Comparison of ENCODE assay signal across 21 cellular contexts in genomic region chr3:36210840-36211655, GRCh38.
DNase-seq lines count a peak whose midpoint lies in the region; ATAC-seq and TF ChIP-seq lines count a peak whose summit lies in the region.
"Had no signal": no experiment of that assay in that cellular context is flagged by ENCODE, and none has a peak within 500 bp of the region (broad histone marks: within the 10 kb centered on the region; RNA-seq: fewer than 3 reads in every experiment).

No MANE protein-coding gene starts in this region.

- H3K27ac Mint-ChIP-seq in WTC11 (no peak overlapping the region), GM23338 (no peak overlapping the region)
- H3K27ac Mint-ChIP-seq: activated naive CD8-positive, alpha-beta T cell treated with anti-CD3 and anti-CD28 coated beads, Interleukin-2, amount 10 ng/mL, durations not matched to agents 7 days and 5 days; activated T-helper 17 cell treated with anti-CD3 and anti-CD28 coated beads, Interleukin-2, amount 50 U/mL, for 72 hours; nephron progenitor cell; progenitor cell of endocrine pancreas had no signal

- CTCF ChIA-PET in WTC11 (lab: Charles Lee) = no interaction called here

- H2AFZ ChIP-seq in ACC112 (ENCODE audit: low read length, unreplicated experiment) (peak overlapping the region; percentile 3), GM23338 (no peak overlapping the region)

- H4K20me1 ChIP-seq in GM23338 (replicated peaks; ENCODE audit: insufficient read depth) = no peaks in the 10 kb centered on the region

- H3K36me3 ChIP-seq in ACC112 (ENCODE audit: insufficient read depth, low read length) (no peaks in the 10 kb centered on the region), GM23338 (ENCODE audit: insufficient read depth) (no peaks in the 10 kb centered on the region)
- H3K36me3 ChIP-seq: gastrocnemius medialis had no signal

- H3K4me1 ChIP-seq in ACC112 (ENCODE audit: control insufficient read depth, insufficient read depth, low read length, unreplicated experiment) (peaks cover 23% of the 10 kb centered on the region), GM23338 (ENCODE audit: insufficient read depth) (no peaks in the 10 kb centered on the region)

- H3F3A ChIP-seq in GM23338 (replicated peaks; ENCODE audit: low read depth) = no peaks in the 10 kb centered on the region

- DNase-seq in astrocyte of the hippocampus (ENCODE audit: low read depth, low spot score) (peak; percentile 28), amniotic stem cell (lab: John Stamatoyannopoulos, UW) (no peak), WTC11 (ENCODE audit: low spot score) (no peak), GM23338 (ENCODE audit: low spot score) (no peak)
- DNase-seq in stimulated activated CD8-positive, alpha-beta memory T cell treated with anti-CD3 and anti-CD28 coated beads, Interleukin-4, amount 100 ng/mL, for 48 hours = no peak
- DNase-seq: activated naive CD8-positive, alpha-beta T cell treated with anti-CD3 and anti-CD28 coated beads, Interleukin-2, amount 10 ng/mL, durations not matched to agents 7 days and 5 days; DMS153; gastrocnemius medialis; NCI-H1048; NCI-H2107; NCI-H526 treated with DMSO at 0.1 percent for 48 hours; nephron progenitor cell; T-helper 9 cell had no signal

- no peaks in the 10 kb centered on the region for H3K9me2 ChIP-seq in GM23338 (ENCODE audit: insufficient read depth)

- H3K4me3 ChIP-seq in ACC112 (ENCODE audit: low read depth, low read length) (no peak overlapping the region), GM23338 (no peak overlapping the region)
- H3K4me3 ChIP-seq: A549, gastrocnemius medialis had no signal

- no peak overlapping the region for H3K27ac ChIP-seq in ACC112 (ENCODE audit: low read depth, low read length)
- no peak overlapping the region for H3K27ac ChIP-seq in GM23338 (ENCODE audit: low read depth)
- H3K27ac ChIP-seq: epithelial cell of prostate, gastrocnemius medialis, HL-60 had no signal

- no peaks in the 10 kb centered on the region for H3K27me3 Mint-ChIP-seq in WTC11 (ENCODE audit: low read depth)
- H3K27me3 Mint-ChIP-seq in GM23338 (ENCODE audit: insufficient read depth, low read depth, poor library complexity) = no peaks in the 10 kb centered on the region
- H3K27me3 Mint-ChIP-seq: activated naive CD8-positive, alpha-beta T cell treated with anti-CD3 and anti-CD28 coated beads, Interleukin-2, amount 10 ng/mL, durations not matched to agents 7 days and 5 days; activated T-helper 17 cell treated with anti-CD3 and anti-CD28 coated beads, Interleukin-2, amount 50 U/mL, for 72 hours; progenitor cell of endocrine pancreas had no signal

- ATAC-seq in GM19438 (IDR thresholded peaks at IDR 0.05; ENCODE audit: low read depth, unreplicated experiment) (peak; percentile 60), HG03354 (IDR thresholded peaks at IDR 0.05; ENCODE audit: poor library complexity, severe bottlenecking, unreplicated experiment) (peak; percentile 64), WTC11 (no peak), GM23338 (no peak)
- ATAC-seq: A549; activated T-helper 17 cell treated with anti-CD3 and anti-CD28 coated beads, Interleukin-2, amount 50 U/mL, for 72 hours had no signal

- no peak overlapping the region for H3K4me2 ChIP-seq in GM23338
- H3K4me2 ChIP-seq: A549 had no signal

- H3K36me3 Mint-ChIP-seq in WTC11 (no peaks in the 10 kb centered on the region), GM23338 (ENCODE audit: low read depth) (no peaks in the 10 kb centered on the region)
- H3K36me3 Mint-ChIP-seq: activated naive CD8-positive, alpha-beta T cell treated with anti-CD3 and anti-CD28 coated beads, Interleukin-2, amount 10 ng/mL, durations not matched to agents 7 days and 5 days had no signal

- peaks cover 16% of the 10 kb centered on the region for H3K4me1 Mint-ChIP-seq in WTC11
- peaks cover 16% of the 10 kb centered on the region for H3K4me1 Mint-ChIP-seq in GM23338
- H3K4me1 Mint-ChIP-seq: activated naive CD8-positive, alpha-beta T cell treated with anti-CD3 and anti-CD28 coated beads, Interleukin-2, amount 10 ng/mL, durations not matched to agents 7 days and 5 days; activated T-helper 17 cell treated with anti-CD3 and anti-CD28 coated beads, Interleukin-2, amount 50 U/mL, for 72 hours had no signal

- H3K4me3 Mint-ChIP-seq in WTC11 = no peak overlapping the region
- no peak overlapping the region for H3K4me3 Mint-ChIP-seq in GM23338
- H3K4me3 Mint-ChIP-seq: activated naive CD8-positive, alpha-beta T cell treated with anti-CD3 and anti-CD28 coated beads, Interleukin-2, amount 10 ng/mL, durations not matched to agents 7 days and 5 days; activated T-helper 17 cell treated with anti-CD3 and anti-CD28 coated beads, Interleukin-2, amount 50 U/mL, for 72 hours; nephron progenitor cell had no signal

- no peaks in the 10 kb centered on the region for H3K27me3 ChIP-seq in ACC112 (ENCODE audit: insufficient read depth, low read length)
- no peaks in the 10 kb centered on the region for H3K27me3 ChIP-seq in GM23338 (ENCODE audit: insufficient read depth)
- H3K27me3 ChIP-seq: gastrocnemius medialis had no signal

- POLR2A ChIA-PET in WTC11 (lab: Charles Lee) = no interaction called here

- H3K79me2 ChIP-seq in ACC112 (ENCODE audit: control insufficient read depth, insufficient read depth, low read length, unreplicated experiment) = no peaks in the 10 kb centered on the region
- H3K79me2 ChIP-seq in GM23338 (replicated peaks; ENCODE audit: insufficient read depth) = no peaks in the 10 kb centered on the region

- TF ChIP-seq CTCF in WTC11 (IDR thresholded peaks at IDR 0.05) = no peak
- TF ChIP-seq CTCF in GM23338 (conservative IDR thresholded peaks at IDR 0.05; ENCODE audit: low read depth in 2 of 2) = no peak

- H3K9me3 Mint-ChIP-seq in WTC11 = no peaks in the 10 kb centered on the region
- H3K9me3 Mint-ChIP-seq in GM23338 = no peaks in the 10 kb centered on the region
- H3K9me3 Mint-ChIP-seq: activated naive CD8-positive, alpha-beta T cell treated with anti-CD3 and anti-CD28 coated beads, Interleukin-2, amount 10 ng/mL, durations not matched to agents 7 days and 5 days; activated T-helper 17 cell treated with anti-CD3 and anti-CD28 coated beads, Interleukin-2, amount 50 U/mL, for 72 hours; nephron progenitor cell had no signal

TF ChIP-seq in WTC11, 78 proteins besides CTCF, POLR2A, EP300 and RAD21 (continues in another document):
- TF ChIP-seq ATF2 (CRISPR knock-in tag; IDR thresholded peaks at IDR 0.05; ENCODE audit: borderline replicate concordance, low read depth) (no peak), OVOL2 (CRISPR knock-in tag; IDR thresholded peaks at IDR 0.05; ENCODE audit: borderline replicate concordance) (no peak), JAZF1 (CRISPR knock-in tag; IDR thresholded peaks at IDR 0.05) (no peak), ZNF416 (CRISPR knock-in tag; IDR thresholded peaks at IDR 0.05) (no peak)

TF ChIP-seq in GM23338, 12 proteins besides CTCF, POLR2A, EP300 and RAD21 (continues in another document):
- TF ChIP-seq NANOG (IDR thresholded peaks at IDR 0.05; ENCODE audit: borderline replicate concordance) (no peak), ETS1 (IDR thresholded peaks at IDR 0.05) (no peak), CREB1 (CRISPR knock-in tag; IDR thresholded peaks at IDR 0.05; ENCODE audit: low read depth) (no peak)

Comparison
In these comparisons a context has a peak if more than half of its experiments do, and no peak if none do; other contexts are left out.
1. ATAC-seq: peak in GM19438 (single experiment) and HG03354 (single experiment); none in WTC11 (single experiment) and GM23338 (single experiment).